5 cellular contexts compared by ENCODE assay signal in genomic region chr10:79495791-79496190, GRCh38.
"Had no signal": no experiment of that assay in that cellular context is flagged by ENCODE, and none has a peak within 500 bp of the region (broad histone marks: within the 10 kb centered on the region; RNA-seq: fewer than 3 reads in every experiment).

No MANE protein-coding gene starts in this region.

- H3K4me3 ChIP-seq: GM23338 had no signal

- H2AFZ ChIP-seq: GM23338 had no signal

- ATAC-seq: GM23338 had no signal

- H3K4me3 Mint-ChIP-seq: GM23338, H9, IgD-negative memory B cell had no signal

- DNase-seq: H9, HCEC 1CT, KG1 had no signal

- H3K4me2 ChIP-seq: GM23338 had no signal

- H3K27ac Mint-ChIP-seq: GM23338, IgD-negative memory B cell had no signal

- H3K9me3 Mint-ChIP-seq: IgD-negative memory B cell had no signal
